14 cellular contexts compared by ENCODE assay signal in the genomic region with DNA sequence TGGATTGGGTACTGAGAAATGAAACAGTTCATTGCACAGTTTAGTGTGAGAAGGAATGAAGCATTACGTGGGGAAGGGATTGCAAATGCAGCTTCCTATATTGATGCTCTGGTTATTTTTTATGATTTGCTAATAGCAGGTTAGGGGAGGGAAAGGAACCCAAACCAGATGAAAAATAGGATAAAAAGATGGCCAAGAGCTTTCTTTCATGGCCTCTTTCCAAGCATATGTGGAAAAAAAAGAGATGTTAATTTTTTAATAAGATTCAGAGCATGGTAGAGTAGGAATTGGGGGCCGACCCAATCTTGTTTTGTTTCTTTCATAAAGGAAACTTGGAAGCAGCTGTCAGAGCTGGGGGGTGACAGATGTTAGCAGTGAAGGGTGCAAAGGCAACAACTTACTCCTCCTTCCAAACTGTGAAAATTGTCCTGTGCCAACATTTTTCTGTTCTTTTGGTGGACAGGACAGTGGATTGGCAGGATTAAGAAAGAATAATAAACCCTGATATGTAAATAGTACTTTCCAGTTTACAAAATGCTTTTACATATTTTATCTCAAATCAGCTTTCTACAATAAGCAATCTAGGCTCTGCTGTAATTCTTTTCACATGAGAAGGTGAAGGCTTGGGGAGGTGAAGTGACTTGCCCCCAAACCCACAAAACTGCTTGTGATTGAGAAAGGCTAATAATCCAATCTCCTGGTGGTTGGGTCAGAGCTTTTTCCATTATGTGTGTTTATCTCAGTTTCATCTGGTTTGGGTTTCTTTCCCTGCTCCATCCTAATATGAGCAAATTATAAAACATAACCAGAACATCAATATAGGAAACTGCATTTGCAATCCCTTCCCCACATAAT.
"Had no signal": no experiment of that assay in that cellular context is flagged by ENCODE, and none has a peak within 500 bp of the region (broad histone marks: within the 10 kb centered on the region; RNA-seq: fewer than 3 reads in every experiment).

No MANE protein-coding gene starts in this region.

- ATAC-seq: activated T-helper 17 cell treated with anti-CD3 and anti-CD28 coated beads, Interleukin-2, amount 50 U/mL, for 72 hours; WTC11 had no signal

- H3K27me3 ChIP-seq: neural progenitor cell, ovary, tibial artery had no signal

- H3K27ac ChIP-seq: neural progenitor cell, ovary, SK-N-MC had no signal

- H3K4me1 ChIP-seq: neural progenitor cell had no signal

- H3K9me3 ChIP-seq: ovary, tibial artery had no signal

- H3K36me3 ChIP-seq: neural progenitor cell, ovary, tibial artery had no signal

- H3K4me3 ChIP-seq: neural progenitor cell, ovary, SK-N-MC, tibial artery had no signal

- DNase-seq: activated CD4-positive, alpha-beta T cell treated with anti-CD3 and anti-CD28 coated beads, Interleukin-2, amount 10 ng/mL, durations not matched to agents 24 days and 14 days; activated CD8-positive, alpha-beta memory T cell treated with anti-CD3 and anti-CD28 coated beads for 24 hours; activated naive CD4-positive, alpha-beta T cell treated with anti-CD3 and anti-CD28 coated beads, Interleukin-2, amount 50 U/mL, for 16 hours; amniotic stem cell; dermis blood vessel endothelial cell; endodermal cell; erythroblast; ovary; small intestine had no signal
